8 cellular contexts compared by ENCODE assay signal in genomic region chr5:40834849-40835787, GRCh38. TPM values are rescaled to one million over a fixed set of nuclear protein-coding genes. Genes with fewer than 3 reads are reported as not detected.
A peak's percentile ranks its signal among the peaks of the same experiment; 100 is the strongest.
DNase-seq lines count a peak whose midpoint lies in the region; ATAC-seq and TF ChIP-seq lines count a peak whose summit lies in the region.

Gene RPL37 (minus strand): TSS chr5:40835222. CDS start chr5:40835185, 37 bp downstream.

- POLR2A ChIA-PET in RWPE1 (lab: Yijun Ruan, JAX; ENCODE audit: low non-redundant PET): no interaction called here
- POLR2A ChIA-PET in naive thymus-derived CD8-positive, alpha-beta T cell (lab: Charles Lee): interaction anchor here (0.5 to 3.7 kb wide), 8 partner anchors 9 to 1678 kb away, joined by 3 to 21 read pairs (median 4); partner anchors contain the start of genes PRKAA1 and TTC33

- DNase-seq in Daoy (ENCODE audit: low read depth) (peak; percentile 98), GOT3 (lab: John Stamatoyannopoulos, UW) (peak; percentile 89), LNCaP clone FGC (ENCODE audit: low read depth) (peak; percentile 94), RWPE1 (ENCODE audit: low spot score) (peak; percentile 97), fibroblast of lung (ENCODE audit: low read depth in 2 of 2) (peak; percentile 98 to 99)
- DNase-seq in naive thymus-derived CD8-positive, alpha-beta T cell: peak; percentile 75 to 95 (median 88)
- peak; percentile 79 to 90 (median 84) for DNase-seq in stimulated activated naive CD4-positive, alpha-beta T cell (lab: John Stamatoyannopoulos, UW)

- no peaks in the 10 kb centered on the region for H3K9me3 Mint-ChIP-seq in activated T-helper 17 cell treated with anti-CD3 and anti-CD28 coated beads, Interleukin-2, amount 50 U/mL, for 72 hours
- peaks cover 0 to 2% (median 0%) of the 10 kb centered on the region in 9 donors for H3K9me3 Mint-ChIP-seq in naive thymus-derived CD8-positive, alpha-beta T cell

- H3K4me3 ChIP-seq in LNCaP clone FGC (ENCODE audit: low read depth, low read length) (peak within 1 kb of the TSS; percentile 99), fibroblast of lung (replicated peaks in 1 of 4; ENCODE audit: control extremely low read depth in 1 of 4, insufficient read depth in 1 of 4, low read depth in 3 of 4, low read length in 4 of 4) (peak within 1 kb of the TSS; percentile 66 to 100 (median 89))

- peak within 1 kb of the TSS; percentile 96 for H3K27ac Mint-ChIP-seq in activated T-helper 17 cell treated with anti-CD3 and anti-CD28 coated beads, Interleukin-2, amount 50 U/mL, for 72 hours
- H3K27ac Mint-ChIP-seq in naive thymus-derived CD8-positive, alpha-beta T cell: peak within 1 kb of the TSS; percentile 94 to 100 (median 99)

- H3K9ac ChIP-seq in fibroblast of lung (ENCODE audit: insufficient read depth, low read length): peak within 1 kb of the TSS; percentile 92

- H3K36me3 Mint-ChIP-seq in activated T-helper 17 cell treated with anti-CD3 and anti-CD28 coated beads, Interleukin-2, amount 50 U/mL, for 72 hours (ENCODE audit: low read depth): peaks cover 54% of the 10 kb centered on the region
- H3K36me3 Mint-ChIP-seq in naive thymus-derived CD8-positive, alpha-beta T cell: peaks cover 4 to 47% (median 31%) of the 10 kb centered on the region in 3 donors

- H3K4me1 ChIP-seq in fibroblast of lung (ENCODE audit: control insufficient read depth, extremely low read depth, insufficient read depth, low read length): peaks cover 6% of the 10 kb centered on the region

- H3K4me2 ChIP-seq in fibroblast of lung (ENCODE audit: extremely low read depth, insufficient read depth, low read length): peak within 1 kb of the TSS; percentile 94

- H3K4me3 Mint-ChIP-seq in activated T-helper 17 cell treated with anti-CD3 and anti-CD28 coated beads, Interleukin-2, amount 50 U/mL, for 72 hours: peak within 1 kb of the TSS; percentile 97
- H3K4me3 Mint-ChIP-seq in naive thymus-derived CD8-positive, alpha-beta T cell: peak within 1 kb of the TSS; percentile 85 to 99 (median 96)

- peaks cover 4% of the 10 kb centered on the region for H4K20me1 ChIP-seq in fibroblast of lung (ENCODE audit: control insufficient read depth, extremely low read depth, insufficient read depth, low read length)

- no peak for TF ChIP-seq CTCF in LNCaP clone FGC (IDR thresholded peaks at IDR 0.05; ENCODE audit: control insufficient read depth, extremely low read depth, insufficient read depth)
- TF ChIP-seq CTCF in RWPE1 (conservative IDR thresholded peaks at IDR 0.05; ENCODE audit: low read depth): no peak
- no peak for TF ChIP-seq CTCF in fibroblast of lung (conservative IDR thresholded peaks at IDR 0.05 in 1 of 2, IDR thresholded peaks at IDR 0.05 in 1 of 2; ENCODE audit: low read depth in 1 of 2, low read length in 2 of 2)

- H3K27ac ChIP-seq in RWPE1 (peak within 1 kb of the TSS; percentile 98), fibroblast of lung (ENCODE audit: insufficient read depth, low read length) (peak within 1 kb of the TSS; percentile 90)

- H3K27me3 Mint-ChIP-seq in activated T-helper 17 cell treated with anti-CD3 and anti-CD28 coated beads, Interleukin-2, amount 50 U/mL, for 72 hours: no peaks in the 10 kb centered on the region
- H3K27me3 Mint-ChIP-seq in naive thymus-derived CD8-positive, alpha-beta T cell: no peaks in the 10 kb centered on the region

- H3K4me1 Mint-ChIP-seq in activated T-helper 17 cell treated with anti-CD3 and anti-CD28 coated beads, Interleukin-2, amount 50 U/mL, for 72 hours: peaks cover 20% of the 10 kb centered on the region
- peaks cover 11 to 49% (median 40%) of the 10 kb centered on the region in 4 donors for H3K4me1 Mint-ChIP-seq in naive thymus-derived CD8-positive, alpha-beta T cell

- H2AFZ ChIP-seq in fibroblast of lung (ENCODE audit: low read length): peak within 1 kb of the TSS; percentile 48

- ATAC-seq in activated T-helper 17 cell treated with anti-CD3 and anti-CD28 coated beads, Interleukin-2, amount 50 U/mL, for 72 hours (replicated peaks): peak; percentile 89
- peak; percentile 85 to 94 for ATAC-seq in naive thymus-derived CD8-positive, alpha-beta T cell

- peaks cover 13% of the 10 kb centered on the region for H3K36me3 ChIP-seq in fibroblast of lung (ENCODE audit: control insufficient read depth, insufficient read depth, low read length)

- no peaks in the 10 kb centered on the region for H3K27me3 ChIP-seq in fibroblast of lung (ENCODE audit: control insufficient read depth, insufficient read depth, low read length)

- CTCF ChIA-PET in RWPE1 (lab: Yijun Ruan, JAX): interaction anchor here (0.6 kb wide), 1 partner anchor 1619 kb away, joined by 3 read pairs; no protein-coding TSS in a partner anchor

- H3K79me2 ChIP-seq in fibroblast of lung (ENCODE audit: control insufficient read depth, insufficient read depth, low read length): peaks cover 45% of the 10 kb centered on the region

- no peaks in the 10 kb centered on the region for H3K9me3 ChIP-seq in fibroblast of lung (ENCODE audit: control insufficient read depth, insufficient read depth, low read depth, low read length)

RNA-seq across cellular contexts. Expression of gene RPL37, which starts in this region (rescaled TPM):
- total RNA-seq in Daoy (2014; rRNA removed; shearing (Covaris generic)): 312 and 606 TPM in 2 replicates
- 1,000 to 10,000 TPM; 1,599 to 2,067 TPM for total RNA-seq in activated T-helper 17 cell treated with anti-CD3 and anti-CD28 coated beads, Interleukin-2, amount 50 U/mL, for 72 hours
- 2,414 and 3,168 TPM in 2 replicates for total RNA-seq in fibroblast of lung
- 881 and 1,185 TPM in 2 replicates for polyA plus RNA-seq in fibroblast of lung
- 2,786 and 3,161 TPM in 2 replicates for polyA plus RNA-seq in fibroblast of lung (2012)
- polyA minus RNA-seq in fibroblast of lung (ENCODE audit: low replicate concordance): 208 and 237 TPM in 2 replicates
- 1,000 to 10,000 TPM; 2,282 to 2,435 TPM for total RNA-seq in naive thymus-derived CD8-positive, alpha-beta T cell
- polyA plus RNA-seq in naive thymus-derived CD8-positive, alpha-beta T cell: 1,000 to 10,000 TPM; 2,504 to 3,082 (median 2,628) TPM

Comparison
In these comparisons a context has a peak if more than half of its experiments do, and no peak if none do; other contexts are left out.
1. Peak in every context shown above with its lines: DNase-seq, ATAC-seq, H3K4me3 ChIP-seq and H3K27ac ChIP-seq.